Comparison of ENCODE assay signal across 29 cellular contexts in the genomic region with DNA sequence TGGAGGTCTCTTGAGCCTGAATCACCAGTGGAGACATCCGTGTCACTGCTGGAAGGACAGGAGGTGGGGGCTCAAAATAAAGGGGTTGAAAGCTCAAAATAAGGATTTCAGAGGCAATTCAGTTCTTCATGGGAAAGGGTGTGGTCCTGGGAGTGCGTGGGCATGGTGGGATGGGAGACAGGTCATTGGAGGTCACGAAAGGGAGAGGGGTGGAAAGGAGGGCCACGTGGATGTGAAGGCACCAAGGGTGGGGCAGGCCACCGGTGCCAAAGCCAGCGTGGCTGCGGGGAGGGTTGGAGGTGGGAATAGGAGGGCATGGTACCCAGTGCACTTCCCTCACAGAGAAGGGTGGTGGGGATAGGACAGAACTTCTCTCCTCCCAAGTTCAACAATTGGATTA. TPM values are rescaled to one million over a fixed set of nuclear protein-coding genes. Genes with fewer than 3 reads are reported as not detected.
"Had no signal": no experiment of that assay in that cellular context is flagged by ENCODE, and none has a peak within 500 bp of the region (broad histone marks: within the 10 kb centered on the region; RNA-seq: fewer than 3 reads in every experiment).

No MANE protein-coding gene starts in this region.

- H3K27me3 ChIP-seq: colonic mucosa, esophagus squamous epithelium, gastrocnemius medialis, left lung had no signal

- H3K27ac ChIP-seq: colonic mucosa, epithelial cell of prostate, esophagus squamous epithelium, gastrocnemius medialis, heart right ventricle, left lung, lower lobe of right lung had no signal

- H3K36me3 ChIP-seq: colonic mucosa, esophagus squamous epithelium, gastrocnemius medialis, heart right ventricle, left lung, lower lobe of right lung had no signal

- H3K4me1 ChIP-seq: colonic mucosa, esophagus squamous epithelium, gastrocnemius medialis, heart right ventricle, left lung, lower lobe of right lung had no signal

- H3K9me3 ChIP-seq: colonic mucosa, gastrocnemius medialis, heart right ventricle, left lung, lower lobe of right lung had no signal

- H3K27me3 Mint-ChIP-seq: dendritic cell treated with granulocyte-macrophage colony-stimulating factor and Interleukin-4, amounts not matched to agents 40 ng/mL and 50 ng/mL, for 4 days had no signal

- H3K4me3 ChIP-seq: colonic mucosa, esophagus squamous epithelium, gastrocnemius medialis, heart right ventricle, left lung, lower lobe of right lung had no signal

- DNase-seq: colonic mucosa; cortex of kidney; effector CD4-positive, alpha-beta T cell; effector memory CD4-positive, alpha-beta T cell; erythroblast; esophagus squamous epithelium; foreskin fibroblast; foreskin melanocyte; gastrocnemius medialis; glutamatergic neuron; heart right ventricle; hippocampal formation; left cardiac atrium; left lung; left ventricle myocardium superior; lower lobe of right lung; mesenchymal stem cell; midbrain had no signal

- H3K27ac Mint-ChIP-seq: dendritic cell treated with granulocyte-macrophage colony-stimulating factor and Interleukin-4, amounts not matched to agents 40 ng/mL and 50 ng/mL, for 4 days had no signal

- H3K4me3 Mint-ChIP-seq: dendritic cell treated with granulocyte-macrophage colony-stimulating factor and Interleukin-4, amounts not matched to agents 40 ng/mL and 50 ng/mL, for 4 days had no signal

RNA-seq across cellular contexts. Expression of a gene that starts 59.7 kb away (rescaled TPM):
- total RNA-seq: chondrocyte, colonic mucosa, dermis microvascular lymphatic vessel endothelial cell, esophagus mucosa, esophagus squamous epithelium, gastrocnemius medialis, glomerular endothelial cell, heart right ventricle, kidney epithelial cell, left cardiac atrium, left lung, left ventricle myocardium superior, lower leg skin, lower lobe of right lung, lung microvascular endothelial cell, mucosa of gallbladder had no signal
- polyA plus RNA-seq: heart right ventricle, keratinocyte had no signal
